Comparison of ENCODE assay signal across 9 cellular contexts in genomic region chr14:105477659-105478623, GRCh38. TPM values are rescaled to one million over a fixed set of nuclear protein-coding genes. Genes with fewer than 3 reads are reported as not detected.
DNase-seq lines count a peak whose midpoint lies in the region; ATAC-seq and TF ChIP-seq lines count a peak whose summit lies in the region.
"Had no signal": no experiment of that assay in that cellular context is flagged by ENCODE, and none has a peak within 500 bp of the region (broad histone marks: within the 10 kb centered on the region; RNA-seq: fewer than 3 reads in every experiment).

No MANE protein-coding gene starts in this region.

- H3K27ac ChIP-seq in GM23338 (ENCODE audit: low read depth) (no peak overlapping the region), neural progenitor cell (no peak overlapping the region)

- H3K4me3 ChIP-seq in GM23338 (peak overlapping the region; percentile 47), neural progenitor cell (peak overlapping the region; percentile 29)

- H3K9ac ChIP-seq in neural progenitor cell = no peak overlapping the region

- ATAC-seq in GM23338 = no peak
- no peak for ATAC-seq in GM19455 (IDR thresholded peaks at IDR 0.05; ENCODE audit: unreplicated experiment)
- ATAC-seq in GM18870 (IDR thresholded peaks at IDR 0.05; ENCODE audit: unreplicated experiment) = no peak

- H3K36me3 ChIP-seq in GM23338 (ENCODE audit: insufficient read depth) (no peaks in the 10 kb centered on the region), neural progenitor cell (no peaks in the 10 kb centered on the region)

- H3K4me1 ChIP-seq in GM23338 (ENCODE audit: insufficient read depth) = peaks cover 17% of the 10 kb centered on the region; the same call in 1 of the 2 replicates
- peaks cover 42% of the 10 kb centered on the region for H3K4me1 ChIP-seq in neural progenitor cell

- H3K27ac Mint-ChIP-seq in GM23338 (no peak overlapping the region), chondrocyte (ENCODE audit: unreplicated experiment) (peak overlapping the region; percentile 78), neural progenitor cell (no peak overlapping the region)

- H3K9me3 Mint-ChIP-seq in GM23338 (no peaks in the 10 kb centered on the region), chondrocyte (ENCODE audit: low read depth) (no peaks in the 10 kb centered on the region), neural progenitor cell (no peaks in the 10 kb centered on the region)

- H4K20me1 ChIP-seq in GM23338 (replicated peaks; ENCODE audit: insufficient read depth) (no peaks in the 10 kb centered on the region), neural progenitor cell (ENCODE audit: low read depth) (peaks cover 55% of the 10 kb centered on the region)

- no peaks in the 10 kb centered on the region for H3K9me2 ChIP-seq in GM23338 (ENCODE audit: insufficient read depth)

- no peaks in the 10 kb centered on the region for H3K9me3 ChIP-seq in neural progenitor cell (ENCODE audit: low read depth)

- H3K4me3 Mint-ChIP-seq in GM23338 (peak overlapping the region; percentile 34; the same call in 1 of the 3 replicates), chondrocyte (ENCODE audit: unreplicated experiment) (peak overlapping the region; percentile 79), neural progenitor cell (peak overlapping the region; percentile 62)

- DNase-seq in GM23338 (ENCODE audit: low spot score) (peak; percentile 42), NCI-H69 (lab: John Stamatoyannopoulos, UW) (peak; percentile 59), chondrocyte (ENCODE audit: low spot score) (no peak), neural progenitor cell (ENCODE audit: low spot score) (peak; percentile 22), T1000 (lab: John Stamatoyannopoulos, UW) (no peak), NCI-H187 (lab: John Stamatoyannopoulos, UW) (no peak)
- DNase-seq: posterior cingulate gyrus had no signal

- 0 out of 2 replicates have a peak, but pooled peaks cover 4% of the 10 kb centered on the region for H3F3A ChIP-seq in GM23338 (replicated peaks; ENCODE audit: low read depth)
- peaks cover 29% of the 10 kb centered on the region for H3F3A ChIP-seq in neural progenitor cell (ENCODE audit: low read depth)

- H3K4me1 Mint-ChIP-seq in GM23338 = peaks cover 17% of the 10 kb centered on the region; the same call in 2 of the 3 replicates
- peaks cover 54% of the 10 kb centered on the region for H3K4me1 Mint-ChIP-seq in chondrocyte (ENCODE audit: low read depth)
- peaks cover 36% of the 10 kb centered on the region for H3K4me1 Mint-ChIP-seq in neural progenitor cell

- H3K79me2 ChIP-seq in GM23338 (replicated peaks; ENCODE audit: insufficient read depth) (no peaks in the 10 kb centered on the region), neural progenitor cell (ENCODE audit: low read depth) (no peaks in the 10 kb centered on the region)

- H3K4me2 ChIP-seq in GM23338 (peak overlapping the region; percentile 72), neural progenitor cell (peak overlapping the region; percentile 74)

- no peaks in the 10 kb centered on the region for H3K36me3 Mint-ChIP-seq in GM23338 (ENCODE audit: low read depth)
- peaks cover 2% of the 10 kb centered on the region for H3K36me3 Mint-ChIP-seq in chondrocyte (ENCODE audit: low read depth)
- H3K36me3 Mint-ChIP-seq in neural progenitor cell = no peaks in the 10 kb centered on the region

- peaks cover 67% of the 10 kb centered on the region for H3K27me3 Mint-ChIP-seq in GM23338 (ENCODE audit: insufficient read depth, low read depth, poor library complexity)
- H3K27me3 Mint-ChIP-seq in chondrocyte (ENCODE audit: low read depth) = no peaks in the 10 kb centered on the region
- peaks cover 12% of the 10 kb centered on the region for H3K27me3 Mint-ChIP-seq in neural progenitor cell (ENCODE audit: insufficient read depth, low read depth)

- TF ChIP-seq CTCF in GM23338 (conservative IDR thresholded peaks at IDR 0.05; ENCODE audit: low read depth in 2 of 2) (no peak), chondrocyte (IDR thresholded peaks at IDR 0.05) (no peak), neural progenitor cell (IDR thresholded peaks at IDR 0.05) (no peak)

- H3K27me3 ChIP-seq in GM23338 (ENCODE audit: insufficient read depth) (peaks cover 81% of the 10 kb centered on the region), neural progenitor cell (peaks cover 83% of the 10 kb centered on the region)

- H2AFZ ChIP-seq in GM23338 = no peak overlapping the region
- no peak overlapping the region for H2AFZ ChIP-seq in neural progenitor cell (replicated peaks)

TF ChIP-seq in GM23338, 12 proteins besides CTCF, POLR2A, EP300 and RAD21:
- TF ChIP-seq EZH2 (IDR thresholded peaks at IDR 0.05; ENCODE audit: low read depth, unreplicated experiment) = peak; percentile 83
- peak; percentile 54 for TF ChIP-seq EZH2phosphoT487 (IDR thresholded peaks at IDR 0.05; ENCODE audit: unreplicated experiment)
- TF ChIP-seq CREB1 (CRISPR knock-in tag; IDR thresholded peaks at IDR 0.05; ENCODE audit: low read depth) = no peak
TF ChIP-seq in GM23338: peak in this region for 2.

RNA-seq across cellular contexts. Expression of gene CRIP2, which starts 3.3 kb away (rescaled TPM):
- total RNA-seq in GM23338 (2014; rRNA removed; shearing (Covaris generic)) = 3.4 and 5.0 TPM in 2 replicates
- 9.6 and 12.3 TPM in 2 replicates for polyA plus RNA-seq in GM23338 (2016; fragmentation: Nextera tagmentation; extraction: Ambion mirVana)
- total RNA-seq in chondrocyte (166 to 264 TPM (median 247 TPM) in 3 replicates), neural progenitor cell (ENCODE audit: low replicate concordance) (0.30 and 3.5 TPM in 2 replicates)

RNA-seq across cellular contexts. Expression of gene CRIP1, which starts 8.7 kb away (rescaled TPM):
- total RNA-seq in GM23338 (2014; rRNA removed; shearing (Covaris generic)) = 0.80 and 7.7 TPM in 2 replicates
- polyA plus RNA-seq in GM23338 (2016; fragmentation: Nextera tagmentation; extraction: Ambion mirVana) = 8.4 and 13.2 TPM in 2 replicates
- 38.7 to 181 TPM (median 174 TPM) in 3 replicates for total RNA-seq in chondrocyte
- total RNA-seq in neural progenitor cell (ENCODE audit: low replicate concordance) = 2.6 TPM in 1 of 2 replicates, not detected in the other

RNA-seq across cellular contexts. Expression of gene TEDC1, which starts 13.1 kb away (rescaled TPM):
- 3.9 and 16.3 TPM in 2 replicates for total RNA-seq in GM23338 (2014; rRNA removed; shearing (Covaris generic))
- 4.1 and 5.9 TPM in 2 replicates for polyA plus RNA-seq in GM23338 (2016; fragmentation: Nextera tagmentation; extraction: Ambion mirVana)
- total RNA-seq in chondrocyte = 12.9 to 15.5 TPM (median 14.3 TPM) in 3 replicates
- total RNA-seq in neural progenitor cell (ENCODE audit: low replicate concordance) = 3.6 and 25.0 TPM in 2 replicates

RNA-seq across cellular contexts. Expression of gene TMEM121, which starts 48.4 kb away (rescaled TPM):
- total RNA-seq in GM23338 (2014; rRNA removed; shearing (Covaris generic)) = 0.93 and 1.3 TPM in 2 replicates
- polyA plus RNA-seq in GM23338 (2016; fragmentation: Nextera tagmentation; extraction: Ambion mirVana) = 0.13 and 0.42 TPM in 2 replicates
- 4.4 to 8.9 TPM (median 6.0 TPM) in 3 replicates for total RNA-seq in chondrocyte
- 0.90 and 3.6 TPM in 2 replicates for total RNA-seq in neural progenitor cell (ENCODE audit: low replicate concordance)

RNA-seq across cellular contexts. Expression of gene MTA1, which starts 58.3 kb away (rescaled TPM):
- total RNA-seq in GM23338 (2014; rRNA removed; shearing (Covaris generic)) = 104 and 126 TPM in 2 replicates
- 53.3 and 63.2 TPM in 2 replicates for polyA plus RNA-seq in GM23338 (2016; fragmentation: Nextera tagmentation; extraction: Ambion mirVana)
- total RNA-seq in chondrocyte = 83.6 to 91.9 TPM (median 85.1 TPM) in 3 replicates
- total RNA-seq in neural progenitor cell (ENCODE audit: low replicate concordance) = 59.8 and 117 TPM in 2 replicates

Comparison
In these comparisons a context has a peak if more than half of its experiments do, and no peak if none do; other contexts are left out.
1. DNase-seq: peak in GM23338 (single experiment), NCI-H69 (single experiment) and neural progenitor cell (single experiment); none in chondrocyte (single experiment), T1000 (single experiment) and NCI-H187 (0 of 2).
2. RNA of gene CRIP2, which starts 3.3 kb away (total RNA-seq): 166 to 264 TPM in chondrocyte; 3.4 to 5.0 TPM in GM23338 and 0.30 to 3.5 TPM in neural progenitor cell; every median in the first group is over 10 times any median in the second.
3. Peak in every context shown above with its lines, with median percentiles within 50 percentile points of each other: H3K4me3 Mint-ChIP-seq.